Comparison of ENCODE assay signal across 1 cellular context in genomic region chr6:33410711-33411631, GRCh38.
TF ChIP-seq lines count a peak whose summit lies in the region.

PHF1 (plus strand) TSS chr6:33411014; CDS start chr6:33412264, 1,250 bp downstream.

TF ChIP-seq in HCT116, 20 proteins besides CTCF, POLR2A, EP300 and RAD21 (continued from another document):
- TF ChIP-seq ZBTB33 (IDR thresholded peaks at IDR 0.05; ENCODE audit: extremely low read depth, insufficient replicate concordance, low read length) = no peak
- no peak for TF ChIP-seq CBX3 (IDR thresholded peaks at IDR 0.05; ENCODE audit: low read depth)
- no peak for TF ChIP-seq EZH2phosphoT487 (IDR thresholded peaks at IDR 0.05; ENCODE audit: borderline replicate concordance)
- TF ChIP-seq CEBPB (IDR thresholded peaks at IDR 0.05; ENCODE audit: low read depth) = no peak
